In the genomic region with DNA sequence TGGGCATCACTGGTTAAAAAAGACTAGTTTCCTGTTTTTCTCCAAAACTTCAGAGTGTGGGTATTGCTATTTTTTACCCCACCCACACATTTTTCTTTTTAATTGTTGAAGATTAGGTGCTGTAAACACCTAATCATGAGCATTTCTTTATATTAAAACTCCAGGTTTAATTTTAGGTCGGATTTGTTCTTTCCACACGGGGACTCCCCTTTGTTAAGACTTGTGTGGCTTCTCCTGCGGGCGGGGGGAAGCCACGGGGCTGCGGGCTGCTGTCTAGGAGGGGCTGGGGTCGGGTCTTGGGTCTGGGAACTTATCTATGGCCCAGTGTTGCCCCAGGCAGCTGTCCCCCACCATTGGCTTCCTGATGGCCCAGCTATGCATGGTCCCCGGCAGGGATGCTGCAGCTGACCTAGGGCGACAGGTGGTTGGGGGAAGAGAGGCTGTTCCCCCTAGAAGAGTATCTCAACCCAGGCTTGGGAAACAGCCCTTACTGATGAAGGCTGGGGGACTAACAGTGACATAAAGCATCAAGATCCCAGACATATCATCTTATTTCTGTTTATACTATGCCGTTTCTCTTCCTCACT, we compare ENCODE assay signal across 9 cellular contexts.
DNase-seq lines count a peak whose midpoint lies in the region; ATAC-seq and TF ChIP-seq lines count a peak whose summit lies in the region.
"Had no signal": no experiment of that assay in that cellular context is flagged by ENCODE, and none has a peak within 500 bp of the region (broad histone marks: within the 10 kb centered on the region; RNA-seq: fewer than 3 reads in every experiment).

No MANE protein-coding gene starts in this region.

- peaks cover 5% of the 10 kb centered on the region for H3K9me3 Mint-ChIP-seq in activated T-cell treated with anti-CD3 and anti-CD28 coated beads, Interleukin-2, amount 50 U/mL, for 4 hours

- H3K27me3 ChIP-seq in skeletal muscle tissue (ENCODE audit: control insufficient read depth in 3 of 3, insufficient read depth in 3 of 3, low read length in 3 of 3) (no peaks in the 10 kb centered on the region), foreskin keratinocyte (no peaks in the 10 kb centered on the region)
- H3K27me3 ChIP-seq: gastroesophageal sphincter had no signal

- no peaks in the 10 kb centered on the region for H3K36me3 ChIP-seq in skeletal muscle tissue (ENCODE audit: control insufficient read depth in 3 of 3, insufficient read depth in 3 of 3, low read length in 3 of 3)
- H3K36me3 ChIP-seq: gastroesophageal sphincter had no signal

- peaks cover 83% of the 10 kb centered on the region for H3K4me1 Mint-ChIP-seq in activated T-cell treated with anti-CD3 and anti-CD28 coated beads, Interleukin-2, amount 50 U/mL, for 4 hours (ENCODE audit: low read depth)

- no peaks in the 10 kb centered on the region for H3K9me3 ChIP-seq in skeletal muscle tissue (ENCODE audit: control insufficient read depth in 3 of 3, low read length in 3 of 3)
- H3K9me3 ChIP-seq: gastroesophageal sphincter had no signal

- H3K36me3 Mint-ChIP-seq in activated T-cell treated with anti-CD3 and anti-CD28 coated beads, Interleukin-2, amount 50 U/mL, for 4 hours (ENCODE audit: insufficient read depth): peaks cover 24% of the 10 kb centered on the region

- H3K4me3 ChIP-seq in skeletal muscle tissue (ENCODE audit: low read length in 3 of 3): no peak overlapping the region
- H3K4me3 ChIP-seq: gastroesophageal sphincter had no signal

- TF ChIP-seq CTCF in foreskin keratinocyte (conservative IDR thresholded peaks at IDR 0.05): no peak

- DNase-seq in activated T-cell treated with anti-CD3 and anti-CD28 coated beads, Interleukin-2, amount 50 U/mL, for 4 hours: no peak
- DNase-seq in DMS53 treated with DMSO at 0.1 percent for 48 hours (lab: John Stamatoyannopoulos, UW; ENCODE audit: unreplicated experiment) (no peak), foreskin keratinocyte (no peak)
- DNase-seq: Right ventricle myocardium superior had no signal

- peak overlapping the region; percentile 36 for H3K27ac ChIP-seq in skeletal muscle tissue (ENCODE audit: low read depth, low read length)
- no peak overlapping the region for H3K27ac ChIP-seq in foreskin keratinocyte
- H3K27ac ChIP-seq: gastroesophageal sphincter had no signal

- no peak overlapping the region for H3K9ac ChIP-seq in skeletal muscle tissue (ENCODE audit: low read depth in 1 of 3, low read length in 3 of 3)

- ATAC-seq in GM19351 (IDR thresholded peaks at IDR 0.05; ENCODE audit: unreplicated experiment) (peak; percentile 20), HG03025 (IDR thresholded peaks at IDR 0.05; ENCODE audit: low FRiP score, unreplicated experiment) (peak; percentile 15), GM19463 (IDR thresholded peaks at IDR 0.05; ENCODE audit: unreplicated experiment) (no peak), foreskin keratinocyte (no peak)
- ATAC-seq in activated T-cell treated with anti-CD3 and anti-CD28 coated beads, Interleukin-2, amount 50 U/mL, for 4 hours: peak; percentile 1 to 3
- ATAC-seq: gastroesophageal sphincter had no signal

- H3K27me3 Mint-ChIP-seq in activated T-cell treated with anti-CD3 and anti-CD28 coated beads, Interleukin-2, amount 50 U/mL, for 4 hours (ENCODE audit: low read depth): no peaks in the 10 kb centered on the region

- H3K4me3 Mint-ChIP-seq in activated T-cell treated with anti-CD3 and anti-CD28 coated beads, Interleukin-2, amount 50 U/mL, for 4 hours: peak overlapping the region; percentile 76

- H3K4me1 ChIP-seq in skeletal muscle tissue (ENCODE audit: control insufficient read depth in 3 of 3, insufficient read depth in 3 of 3, low read length in 3 of 3) (peaks cover 27 to 42% (median 35%) of the 10 kb centered on the region in 3 donors), foreskin keratinocyte (peaks cover 18% of the 10 kb centered on the region)

Comparison
In these comparisons a context has a peak if more than half of its experiments do, and no peak if none do; other contexts are left out.
1. ATAC-seq: peak in GM19351 (single experiment), HG03025 (single experiment) and activated T-cell treated with anti-CD3 and anti-CD28 coated beads, Interleukin-2, amount 50 U/mL, for 4 hours (2 of 2); none in GM19463 (single experiment) and foreskin keratinocyte (single experiment).